ENCODE assay signal across 22 cellular contexts in the genomic region with DNA sequence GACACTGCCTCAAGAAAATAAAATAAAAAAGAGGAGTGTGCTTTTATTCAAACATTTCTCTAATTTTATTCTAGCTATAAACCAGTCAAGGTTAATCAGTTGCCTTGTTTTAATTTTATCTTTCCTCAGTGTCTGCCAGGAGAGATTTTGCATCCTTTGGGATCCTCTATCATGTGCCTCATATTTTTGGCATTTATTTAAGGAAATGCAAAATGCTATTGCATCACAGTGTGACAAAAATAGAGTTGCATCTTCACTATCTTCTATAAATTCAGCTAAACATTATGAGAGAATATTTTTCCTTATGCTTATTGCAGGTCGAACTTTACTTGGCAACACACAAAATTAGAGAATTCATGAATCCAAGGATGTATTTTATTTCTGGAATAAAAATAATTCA.
"Had no signal": no experiment of that assay in that cellular context is flagged by ENCODE, and none has a peak within 500 bp of the region (broad histone marks: within the 10 kb centered on the region; RNA-seq: fewer than 3 reads in every experiment).

No MANE protein-coding gene starts in this region.

- DNase-seq: activated B cell treated with CpG ODN at 0.5 μM for 24 hours; activated CD4-positive, alpha-beta T cell treated with anti-CD3 and anti-CD28 coated beads for 1 hour; activated CD4-positive, alpha-beta T cell treated with anti-CD3 and anti-CD28 coated beads, Interleukin-2, amount 10 ng/mL, durations not matched to agents 24 days and 14 days; activated CD4-positive, alpha-beta T cell treated with anti-CD3 and anti-CD28 coated beads, Interleukin-2, amount 50 U/mL, for 48 hours; activated CD8-positive, alpha-beta memory T cell treated with anti-CD3 and anti-CD28 coated beads, Interleukin-2, amount 10 ng/mL, durations not matched to agents 7 days and 5 days; activated effector memory CD4-positive, alpha-beta T cell treated with anti-CD3 and anti-CD28 coated beads, Interleukin-2, amount 50 U/mL, for 16 hours; activated naive CD4-positive, alpha-beta T cell treated with Interleukin-2 at 50 U/mL for 16 hours; activated naive CD8-positive, alpha-beta T cell treated with anti-CD3 and anti-CD28 coated beads, Interleukin-2, amount 50 U/mL, for 24 hours; activated T-cell treated with anti-CD3 and anti-CD28 coated beads, Interleukin-2, amount 50 U/mL, for 24 hours; amygdala; brain microvascular endothelial cell; Kasumi-1; NCI-H1105 treated with DMSO at 0.1 percent for 48 hours; NCI-H1436 treated with DMSO at 0.1 percent for 48 hours; NCI-H187; NCI-H2081; NCI-H510A treated with DMSO at 0.1 percent for 48 hours; NCI-H69; PC-3; SHP77 treated with DMSO at 0.1 percent for 48 hours had no signal

- H3K4me3 ChIP-seq: cardiac muscle cell had no signal

- H3K27me3 ChIP-seq: brain microvascular endothelial cell, cardiac muscle cell had no signal

- H3K27ac ChIP-seq: cardiac muscle cell had no signal

- ATAC-seq: activated CD8-positive, alpha-beta memory T cell treated with anti-CD3 and anti-CD28 coated beads, Interleukin-2, amount 10 ng/mL, durations not matched to agents 7 days and 5 days; activated naive CD4-positive, alpha-beta T cell treated with anti-CD3 and anti-CD28 coated beads, Interleukin-2, amount 50 U/mL, for 72 hours; activated naive CD8-positive, alpha-beta T cell treated with anti-CD3 and anti-CD28 coated beads, Interleukin-2, amount 50 U/mL, for 24 hours had no signal

- H3K36me3 ChIP-seq: brain microvascular endothelial cell, cardiac muscle cell had no signal
